In genomic region chr1:43768168-43768567, GRCh38 we compare ENCODE assay signal across 16 cellular contexts.
A peak's percentile ranks its signal among the peaks of the same experiment; 100 is the strongest.
DNase-seq lines count a peak whose midpoint lies in the region; ATAC-seq, FAIRE-seq and TF ChIP-seq lines count a peak whose summit lies in the region.
"Had no signal": no experiment of that assay in that cellular context is flagged by ENCODE, and none has a peak within 500 bp of the region (broad histone marks: within the 10 kb centered on the region; RNA-seq: fewer than 3 reads in every experiment).

No MANE protein-coding gene starts in this region.

- no peak overlapping the region for H3K4me3 Mint-ChIP-seq in astrocyte (ENCODE audit: unreplicated experiment)
- H3K4me3 Mint-ChIP-seq: CD4-positive, CD25-positive, alpha-beta regulatory T cell had no signal

- H3K9me3 Mint-ChIP-seq in astrocyte (ENCODE audit: unreplicated experiment), result no peaks in the 10 kb centered on the region
- H3K9me3 Mint-ChIP-seq: CD4-positive, CD25-positive, alpha-beta regulatory T cell had no signal

- BruUV-seq in A673 (replicated peaks; lab: Mats Ljungman, UMichigan), result no TSS peak

- H3K27me3 ChIP-seq in A673 (replicated peaks; ENCODE audit: insufficient read depth, low read depth, low read length, poor library complexity), result no peaks in the 10 kb centered on the region
- H3K27me3 ChIP-seq in Karpas-422 (ENCODE audit: low read length), result no peaks in the 10 kb centered on the region
- H3K27me3 ChIP-seq in astrocyte (ENCODE audit: insufficient read depth, low read length), result no peaks in the 10 kb centered on the region
- no peaks in the 10 kb centered on the region for H3K27me3 ChIP-seq in right atrium auricular region
- H3K27me3 ChIP-seq: BLaER1 treated with 17β-estradiol and CSF1 and Interleukin-3, amounts not matched to agents 10 nM and 100 nM had no signal

- no peak for ATAC-seq in HG02759 (IDR thresholded peaks at IDR 0.05; ENCODE audit: unreplicated experiment)

- H3K4me3 ChIP-seq in A673 (ENCODE audit: low read depth, low read length, poor library complexity, severe bottlenecking) (no peak overlapping the region), Karpas-422 (ENCODE audit: low read length) (no peak overlapping the region), astrocyte (ENCODE audit: insufficient read depth, low read depth, low read length) (no peak overlapping the region), right atrium auricular region (no peak overlapping the region)
- H3K4me3 ChIP-seq: BLaER1 treated with 17β-estradiol and CSF1 and Interleukin-3, amounts not matched to agents 10 nM and 100 nM had no signal

- POLR2A ChIA-PET in A673 (lab: Charles Lee; ENCODE audit: low non-redundant PET), result no interaction called here

- no peaks in the 10 kb centered on the region for H3K36me3 Mint-ChIP-seq in astrocyte (ENCODE audit: low read depth, unreplicated experiment)

- no peaks in the 10 kb centered on the region for H3K9me2 ChIP-seq in Karpas-422 (replicated peaks; ENCODE audit: insufficient read depth, low read length)

- H3K4me1 ChIP-seq in A673 (ENCODE audit: insufficient read depth, low read length, poor library complexity, severe bottlenecking), result peaks cover 71% of the 10 kb centered on the region
- H3K4me1 ChIP-seq in Karpas-422 (ENCODE audit: low read length), result peaks cover 59% of the 10 kb centered on the region
- H3K4me1 ChIP-seq in astrocyte (ENCODE audit: insufficient read depth, low read length), result peaks cover 15% of the 10 kb centered on the region
- peaks cover 0 to 9% of the 10 kb centered on the region in 2 donors for H3K4me1 ChIP-seq in right atrium auricular region

- CTCF ChIA-PET in A673 (lab: Charles Lee), result no interaction called here

- no peaks in the 10 kb centered on the region for H4K20me1 ChIP-seq in Karpas-422 (ENCODE audit: insufficient read depth, low read depth, low read length)
- H4K20me1 ChIP-seq in astrocyte (ENCODE audit: insufficient read depth, low read length), result peaks cover 43% of the 10 kb centered on the region
- H4K20me1 ChIP-seq: BLaER1 treated with 17β-estradiol and CSF1 and Interleukin-3, amounts not matched to agents 10 nM and 100 nM had no signal

- H3K27ac ChIP-seq in A673 (ENCODE audit: low read depth, low read length, poor library complexity, severe bottlenecking) (peak overlapping the region; percentile 67), Karpas-422 (ENCODE audit: low read length) (0 out of 2 replicates have a peak overlapping the region, but pooled peaks have one; percentile 25), astrocyte (ENCODE audit: low read depth, low read length) (no peak overlapping the region), epithelial cell of prostate (peak overlapping the region; percentile 99), right atrium auricular region (no peak overlapping the region)
- H3K27ac ChIP-seq: BLaER1 treated with 17β-estradiol and CSF1 and Interleukin-3, amounts not matched to agents 10 nM and 100 nM; HL-60 had no signal

- H3K4me2 ChIP-seq in Karpas-422 (ENCODE audit: low read depth, low read length, poor library complexity, severe bottlenecking) (no peak overlapping the region), astrocyte (ENCODE audit: low read length) (no peak overlapping the region)
- H3K4me2 ChIP-seq: BLaER1 treated with 17β-estradiol and CSF1 and Interleukin-3, amounts not matched to agents 10 nM and 100 nM had no signal

- H3K36me3 ChIP-seq in A673 (ENCODE audit: insufficient read depth, low read length, poor library complexity, severe bottlenecking) (no peaks in the 10 kb centered on the region), Karpas-422 (ENCODE audit: insufficient read depth, low read length) (no peaks in the 10 kb centered on the region), astrocyte (ENCODE audit: insufficient read depth, low read length) (no peaks in the 10 kb centered on the region), right atrium auricular region (no peaks in the 10 kb centered on the region)

- H3K9me3 ChIP-seq in A673 (ENCODE audit: low read depth, low read length, poor library complexity, severe bottlenecking), result no peaks in the 10 kb centered on the region
- no peaks in the 10 kb centered on the region for H3K9me3 ChIP-seq in Karpas-422 (ENCODE audit: low read length)
- no peaks in the 10 kb centered on the region for H3K9me3 ChIP-seq in astrocyte (ENCODE audit: insufficient read depth, low read depth, low read length)
- H3K9me3 ChIP-seq in right atrium auricular region, result no peaks in the 10 kb centered on the region
- H3K9me3 ChIP-seq: BLaER1 treated with 17β-estradiol and CSF1 and Interleukin-3, amounts not matched to agents 10 nM and 100 nM had no signal

- H3K27ac Mint-ChIP-seq in astrocyte (ENCODE audit: unreplicated experiment), result peak overlapping the region; percentile 1
- H3K27ac Mint-ChIP-seq: CD4-positive, CD25-positive, alpha-beta regulatory T cell had no signal

- TF ChIP-seq CTCF in A673 (conservative IDR thresholded peaks at IDR 0.05; ENCODE audit: low read depth, low read length) (no peak), astrocyte (IDR thresholded peaks at IDR 0.05; ENCODE audit: insufficient read depth, low read depth, low read length) (no peak), GM20000 (IDR thresholded peaks at IDR 0.05; ENCODE audit: extremely low read depth, missing control alignments) (no peak), right atrium auricular region (IDR thresholded peaks at IDR 0.05) (no peak)

- H3K4me1 Mint-ChIP-seq in astrocyte (ENCODE audit: low read depth, unreplicated experiment), result peaks cover 4% of the 10 kb centered on the region

- no peak overlapping the region for H3K9ac ChIP-seq in Karpas-422 (ENCODE audit: low read length)
- H3K9ac ChIP-seq in astrocyte (ENCODE audit: low read length), result no peak overlapping the region
- H3K9ac ChIP-seq: BLaER1 treated with 17β-estradiol and CSF1 and Interleukin-3, amounts not matched to agents 10 nM and 100 nM had no signal

- H3K79me2 ChIP-seq in Karpas-422 (ENCODE audit: low read length) (peaks cover 67% of the 10 kb centered on the region), astrocyte (ENCODE audit: insufficient read depth, low read length) (peaks cover 11% of the 10 kb centered on the region)

- intact Hi-C loops in A673 (cut with micrococcal nuclease; ENCODE audit: unreplicated experiment), result loop anchor here (10.0 kb wide), 1 partner anchor 543 kb away; no protein-coding TSS in a partner anchor

- DNase-seq in A673 (ENCODE audit: low spot score), result no peak
- DNase-seq in Karpas-422, result no peak
- DNase-seq in astrocyte (ENCODE audit: low read depth), result no peak
- no peak for DNase-seq in epithelial cell of prostate (ENCODE audit: low read depth, low spot score)
- no peak for DNase-seq in GM20000 (ENCODE audit: low spot score)
- DNase-seq in right atrium auricular region (ENCODE audit: low spot score), result no peak
- DNase-seq in NCI-H1092 (lab: John Stamatoyannopoulos, UW), result no peak
- DNase-seq: 8988T; ACHN; CD4-positive, CD25-positive, alpha-beta regulatory T cell; DMS 273 treated with DMSO at 0.1 percent for 48 hours; GOT3; HCEC 1CT had no signal

- no peak overlapping the region for H2AFZ ChIP-seq in Karpas-422 (ENCODE audit: low read length)
- H2AFZ ChIP-seq in astrocyte (ENCODE audit: low read depth, low read length), result no peak overlapping the region

- no peaks in the 10 kb centered on the region for H3K27me3 Mint-ChIP-seq in astrocyte (ENCODE audit: low read depth, unreplicated experiment)
- H3K27me3 Mint-ChIP-seq: CD4-positive, CD25-positive, alpha-beta regulatory T cell had no signal

- FAIRE-seq in astrocyte (lab: Jason Lieb, UNC), result no peak

Comparison
In these comparisons a context has a peak if more than half of its experiments do, and no peak if none do; other contexts are left out.
1. H3K27ac ChIP-seq: peak in A673 (single experiment), Karpas-422 (single experiment) and epithelial cell of prostate (single experiment); none in astrocyte (single experiment) and right atrium auricular region (0 of 2).